ENCODE assay signal across 18 cellular contexts in the genomic region with DNA sequence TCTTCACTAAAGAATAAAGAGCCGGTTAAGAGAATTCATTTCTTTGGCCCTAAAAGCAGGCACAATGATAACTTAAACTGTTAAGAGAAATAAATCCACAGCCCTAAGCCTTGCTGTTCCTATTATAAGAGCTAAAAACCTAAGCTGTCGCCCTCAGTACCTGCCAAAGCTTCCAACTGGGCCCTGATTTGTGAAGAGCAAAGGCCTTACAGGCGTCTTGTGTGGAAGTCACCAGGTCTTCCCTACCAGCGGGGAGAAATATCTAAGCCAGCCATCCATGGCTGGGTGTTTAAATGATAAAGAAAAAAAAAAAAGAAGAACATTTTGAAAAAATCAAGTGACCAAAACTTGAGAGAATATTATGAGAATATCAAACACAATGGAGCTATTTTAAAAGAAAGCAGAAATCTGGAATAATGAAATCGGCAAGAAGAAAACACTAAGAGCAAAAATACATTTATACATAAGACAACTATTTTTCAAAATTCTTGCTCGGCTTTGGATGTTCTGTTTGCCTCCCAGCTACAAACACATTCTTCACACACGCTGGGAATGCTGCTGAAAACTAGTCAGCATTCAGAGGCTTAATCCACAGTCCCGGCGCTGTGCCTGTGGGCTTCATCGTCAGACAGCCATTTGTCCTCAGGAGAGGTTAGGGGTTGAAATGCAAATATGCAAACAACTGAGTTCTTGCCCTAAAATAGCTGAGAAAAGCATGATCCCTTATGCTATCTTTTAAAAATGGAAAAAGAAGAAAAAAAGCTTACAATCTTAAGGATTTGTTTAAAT.
DNase-seq lines count a peak whose midpoint lies in the region; ATAC-seq and TF ChIP-seq lines count a peak whose summit lies in the region.
"Had no signal": no experiment of that assay in that cellular context is flagged by ENCODE, and none has a peak within 500 bp of the region (broad histone marks: within the 10 kb centered on the region; RNA-seq: fewer than 3 reads in every experiment).

No MANE protein-coding gene starts in this region.

- H3K9ac ChIP-seq in neural cell (ENCODE audit: low read length), result peak overlapping the region; percentile 9

- H3K27ac ChIP-seq in neural cell (ENCODE audit: low read length), result peak overlapping the region; percentile 4
- H3K27ac ChIP-seq: foreskin keratinocyte, SK-N-MC had no signal

- no peak overlapping the region for H3K4me3 Mint-ChIP-seq in WTC11
- H3K4me3 Mint-ChIP-seq: activated CD4-positive, alpha-beta memory T cell treated with anti-CD3 and anti-CD28 coated beads, Interleukin-2, amount 10 ng/mL, durations not matched to agents 7 days and 5 days; activated naive CD8-positive, alpha-beta T cell treated with anti-CD3 and anti-CD28 coated beads, Interleukin-2, amount 10 ng/mL, durations not matched to agents 7 days and 5 days had no signal

- no peak for TF ChIP-seq RAD21 in neural cell (conservative IDR thresholded peaks at IDR 0.05)

- no peak overlapping the region for H2AFZ ChIP-seq in neural cell (ENCODE audit: low read depth, low read length)

- peaks cover 17% of the 10 kb centered on the region for H3K9me3 Mint-ChIP-seq in WTC11
- H3K9me3 Mint-ChIP-seq: activated CD4-positive, alpha-beta memory T cell treated with anti-CD3 and anti-CD28 coated beads, Interleukin-2, amount 10 ng/mL, durations not matched to agents 7 days and 5 days had no signal

- peak overlapping the region; percentile 90 for H3K27ac Mint-ChIP-seq in WTC11
- H3K27ac Mint-ChIP-seq: activated CD4-positive, alpha-beta memory T cell treated with anti-CD3 and anti-CD28 coated beads, Interleukin-2, amount 10 ng/mL, durations not matched to agents 7 days and 5 days; activated naive CD8-positive, alpha-beta T cell treated with anti-CD3 and anti-CD28 coated beads, Interleukin-2, amount 10 ng/mL, durations not matched to agents 7 days and 5 days had no signal

- H3K9me3 ChIP-seq in neural cell (ENCODE audit: low read length), result no peaks in the 10 kb centered on the region

- no peaks in the 10 kb centered on the region for H3K27me3 Mint-ChIP-seq in WTC11 (ENCODE audit: low read depth)

- ATAC-seq in WTC11 (peak; percentile 78), HG02798 (IDR thresholded peaks at IDR 0.05; ENCODE audit: poor library complexity, unreplicated experiment) (no peak)
- ATAC-seq: foreskin keratinocyte, Panc1, right cardiac atrium had no signal

- H3K36me3 ChIP-seq in neural cell (ENCODE audit: insufficient read depth, low read length), result no peaks in the 10 kb centered on the region

- in situ Hi-C loops in GM13977 (cut with MboI; ENCODE audit: low pct_unique_long_range_greater_than_20kb, low sequenced_read_pairs, unreplicated experiment) (no loop called here), GM13976 (cut with MboI; ENCODE audit: low sequenced_read_pairs, unreplicated experiment) (no loop called here)

- no peaks in the 10 kb centered on the region for H3K9me2 ChIP-seq in neural cell (ENCODE audit: insufficient read depth, low read length)

- no peak for TF ChIP-seq CTCF in WTC11 (IDR thresholded peaks at IDR 0.05)
- TF ChIP-seq CTCF in neural cell (IDR thresholded peaks at IDR 0.05; ENCODE audit: poor library complexity, severe bottlenecking), result no peak
- no peak for TF ChIP-seq CTCF in GM13977 (IDR thresholded peaks at IDR 0.05; ENCODE audit: extremely low read depth, insufficient read depth, missing control alignments)
- no peak for TF ChIP-seq CTCF in GM13976 (IDR thresholded peaks at IDR 0.05; ENCODE audit: borderline replicate concordance, control extremely low read depth, extremely low read depth, insufficient read depth, missing control alignments)

- H3F3A ChIP-seq in neural cell (ENCODE audit: insufficient read depth, low read length, poor library complexity, severe bottlenecking), result no peaks in the 10 kb centered on the region

- DNase-seq in ELF-1 (ENCODE audit: low read depth, low spot score) (peak; percentile 80), WTC11 (ENCODE audit: low spot score) (peak; percentile 38), globus pallidus (ENCODE audit: low spot score) (peak; percentile 16), GM13977 (ENCODE audit: low spot score) (no peak), GM13976 (ENCODE audit: low spot score) (no peak)
- no peak for DNase-seq in activated CD4-positive, alpha-beta T cell treated with anti-CD3 and anti-CD28 coated beads for 48 hours
- DNase-seq: activated CD4-positive, alpha-beta memory T cell treated with anti-CD3 and anti-CD28 coated beads, Interleukin-2, amount 10 ng/mL, durations not matched to agents 7 days and 5 days; activated naive CD8-positive, alpha-beta T cell treated with anti-CD3 and anti-CD28 coated beads, Interleukin-2, amount 10 ng/mL, durations not matched to agents 7 days and 5 days; foreskin keratinocyte; KBM-7; mammary epithelial cell; NCI-H1092; NCI-H748 treated with DMSO at 0.1 percent for 48 hours; right cardiac atrium had no signal

- TF ChIP-seq EP300 in neural cell (conservative IDR thresholded peaks at IDR 0.05; ENCODE audit: poor library complexity, severe bottlenecking), result no peak

- no peaks in the 10 kb centered on the region for H3K79me2 ChIP-seq in neural cell (replicated peaks; ENCODE audit: insufficient read depth, low read length)

- no peak overlapping the region for H3K4me2 ChIP-seq in neural cell (ENCODE audit: low read length)

- CTCF ChIA-PET in WTC11 (lab: Charles Lee), result interaction anchor here (0.6 to 2.9 kb wide), 6 partner anchors 14 to 304 kb away, joined by 3 to 18 read pairs (median 9); no protein-coding TSS in a partner anchor

- peaks cover 38% of the 10 kb centered on the region for H3K4me1 Mint-ChIP-seq in WTC11
- H3K4me1 Mint-ChIP-seq: activated CD4-positive, alpha-beta memory T cell treated with anti-CD3 and anti-CD28 coated beads, Interleukin-2, amount 10 ng/mL, durations not matched to agents 7 days and 5 days; activated naive CD8-positive, alpha-beta T cell treated with anti-CD3 and anti-CD28 coated beads, Interleukin-2, amount 10 ng/mL, durations not matched to agents 7 days and 5 days had no signal

- no peaks in the 10 kb centered on the region for H4K20me1 ChIP-seq in neural cell (ENCODE audit: insufficient read depth)

- peaks cover 11% of the 10 kb centered on the region for H3K36me3 Mint-ChIP-seq in WTC11
- H3K36me3 Mint-ChIP-seq: activated naive CD8-positive, alpha-beta T cell treated with anti-CD3 and anti-CD28 coated beads, Interleukin-2, amount 10 ng/mL, durations not matched to agents 7 days and 5 days had no signal

- peak overlapping the region; percentile 21 for H3K4me3 ChIP-seq in neural cell (ENCODE audit: low read length)
- H3K4me3 ChIP-seq: SK-N-MC had no signal

- H3K27me3 ChIP-seq in neural cell (ENCODE audit: insufficient read depth, low read depth, low read length), result no peaks in the 10 kb centered on the region

- POLR2A ChIA-PET in WTC11 (lab: Charles Lee), result interaction anchor here (0.7 kb wide), 1 partner anchor 30 kb away, joined by 3 read pairs; no protein-coding TSS in a partner anchor

TF ChIP-seq in WTC11, 78 proteins besides CTCF, POLR2A, EP300 and RAD21 (continues in another document):
- TF ChIP-seq ZNF232 (CRISPR knock-in tag; IDR thresholded peaks at IDR 0.05), result no peak
- TF ChIP-seq, protein P1, sequence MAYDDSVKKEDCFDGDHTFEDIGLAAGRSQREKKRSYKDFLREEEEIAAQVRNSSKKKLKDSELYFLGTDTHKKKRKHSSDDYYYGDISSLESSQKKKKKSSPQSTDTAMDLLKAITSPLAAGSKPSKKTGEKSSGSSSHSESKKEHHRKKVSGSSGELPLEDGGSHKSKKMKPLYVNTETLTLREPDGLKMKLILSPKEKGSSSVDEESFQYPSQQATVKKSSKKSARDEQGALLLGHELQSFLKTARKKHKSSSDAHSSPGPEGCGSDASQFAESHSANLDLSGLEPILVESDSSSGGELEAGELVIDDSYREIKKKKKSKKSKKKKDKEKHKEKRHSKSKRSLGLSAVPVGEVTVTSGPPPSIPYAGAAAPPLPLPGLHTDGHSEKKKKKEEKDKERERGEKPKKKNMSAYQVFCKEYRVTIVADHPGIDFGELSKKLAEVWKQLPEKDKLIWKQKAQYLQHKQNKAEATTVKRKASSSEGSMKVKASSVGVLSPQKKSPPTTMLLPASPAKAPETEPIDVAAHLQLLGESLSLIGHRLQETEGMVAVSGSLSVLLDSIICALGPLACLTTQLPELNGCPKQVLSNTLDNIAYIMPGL (CRISPR knock-in tag; IDR thresholded peaks at IDR 0.05), result no peak

TF ChIP-seq in neural cell, 6 proteins besides CTCF, POLR2A, EP300 and RAD21:
- TF ChIP-seq SMC3 (conservative IDR thresholded peaks at IDR 0.05; ENCODE audit: poor library complexity) (no peak), POLR2AphosphoS5 (IDR thresholded peaks at IDR 0.05) (no peak), TAF1 (IDR thresholded peaks at IDR 0.05; ENCODE audit: low read depth) (no peak), MXI1 (conservative IDR thresholded peaks at IDR 0.05; ENCODE audit: poor library complexity, severe bottlenecking) (no peak), EZH2 (IDR thresholded peaks at IDR 0.05; ENCODE audit: borderline replicate concordance, insufficient read depth, low read length, poor library complexity, severe bottlenecking) (no peak)
- TF ChIP-seq, protein P2, sequence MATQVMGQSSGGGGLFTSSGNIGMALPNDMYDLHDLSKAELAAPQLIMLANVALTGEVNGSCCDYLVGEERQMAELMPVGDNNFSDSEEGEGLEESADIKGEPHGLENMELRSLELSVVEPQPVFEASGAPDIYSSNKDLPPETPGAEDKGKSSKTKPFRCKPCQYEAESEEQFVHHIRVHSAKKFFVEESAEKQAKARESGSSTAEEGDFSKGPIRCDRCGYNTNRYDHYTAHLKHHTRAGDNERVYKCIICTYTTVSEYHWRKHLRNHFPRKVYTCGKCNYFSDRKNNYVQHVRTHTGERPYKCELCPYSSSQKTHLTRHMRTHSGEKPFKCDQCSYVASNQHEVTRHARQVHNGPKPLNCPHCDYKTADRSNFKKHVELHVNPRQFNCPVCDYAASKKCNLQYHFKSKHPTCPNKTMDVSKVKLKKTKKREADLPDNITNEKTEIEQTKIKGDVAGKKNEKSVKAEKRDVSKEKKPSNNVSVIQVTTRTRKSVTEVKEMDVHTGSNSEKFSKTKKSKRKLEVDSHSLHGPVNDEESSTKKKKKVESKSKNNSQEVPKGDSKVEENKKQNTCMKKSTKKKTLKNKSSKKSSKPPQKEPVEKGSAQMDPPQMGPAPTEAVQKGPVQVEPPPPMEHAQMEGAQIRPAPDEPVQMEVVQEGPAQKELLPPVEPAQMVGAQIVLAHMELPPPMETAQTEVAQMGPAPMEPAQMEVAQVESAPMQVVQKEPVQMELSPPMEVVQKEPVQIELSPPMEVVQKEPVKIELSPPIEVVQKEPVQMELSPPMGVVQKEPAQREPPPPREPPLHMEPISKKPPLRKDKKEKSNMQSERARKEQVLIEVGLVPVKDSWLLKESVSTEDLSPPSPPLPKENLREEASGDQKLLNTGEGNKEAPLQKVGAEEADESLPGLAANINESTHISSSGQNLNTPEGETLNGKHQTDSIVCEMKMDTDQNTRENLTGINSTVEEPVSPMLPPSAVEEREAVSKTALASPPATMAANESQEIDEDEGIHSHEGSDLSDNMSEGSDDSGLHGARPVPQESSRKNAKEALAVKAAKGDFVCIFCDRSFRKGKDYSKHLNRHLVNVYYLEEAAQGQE (IDR thresholded peaks at IDR 0.05; ENCODE audit: borderline replicate concordance), result no peak

Comparison
In these comparisons a context has a peak if more than half of its experiments do, and no peak if none do; other contexts are left out.
1. DNase-seq: peak in ELF-1 (single experiment), WTC11 (single experiment) and globus pallidus (single experiment); none in activated CD4-positive, alpha-beta T cell treated with anti-CD3 and anti-CD28 coated beads for 48 hours (single experiment), GM13977 (single experiment) and GM13976 (single experiment).